In the genomic region with DNA sequence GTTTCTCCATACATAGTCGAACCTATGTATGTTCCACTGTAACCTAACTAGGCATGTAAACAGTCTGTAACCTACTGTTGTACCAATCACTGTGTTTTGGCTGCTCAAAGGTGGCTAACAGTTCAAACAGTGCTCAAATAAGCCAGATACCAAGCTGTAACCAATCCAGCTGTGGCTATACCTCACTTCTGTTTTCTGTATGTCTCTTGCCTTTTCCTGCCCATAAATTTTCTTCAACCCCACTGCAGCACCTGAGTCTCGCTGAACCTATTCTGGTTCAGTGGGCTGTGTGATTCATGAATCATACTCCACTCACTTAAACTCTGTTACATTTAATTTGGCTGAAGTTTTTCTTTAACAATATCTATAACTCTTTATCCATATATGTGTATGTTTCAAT, we compare ENCODE assay signal across 19 cellular contexts.
"Had no signal": no experiment of that assay in that cellular context is flagged by ENCODE, and none has a peak within 500 bp of the region (broad histone marks: within the 10 kb centered on the region; RNA-seq: fewer than 3 reads in every experiment).

No MANE protein-coding gene starts in this region.

- H3K9me3 ChIP-seq: adrenal gland, left lung, tibial nerve, vagina had no signal

- H3K27me3 ChIP-seq: adrenal gland, breast epithelium, left lung, tibial nerve, vagina had no signal

- H3K27ac ChIP-seq: adrenal gland, breast epithelium, left lung, tibial nerve, vagina, WERI-Rb-1 had no signal

- H3K4me3 Mint-ChIP-seq: activated naive CD4-positive, alpha-beta T cell treated with anti-CD3 and anti-CD28 coated beads, Interleukin-2, amount 50 U/mL, for 24 hours; neural crest cell; stimulated activated naive CD8-positive, alpha-beta T cell treated with anti-CD3 and anti-CD28 coated beads, Interleukin-15, Interleukin-2, amounts not matched to agents 100 ng/mL and 50 ng/mL, for 24 hours had no signal

- H3K27ac Mint-ChIP-seq: activated naive CD4-positive, alpha-beta T cell treated with anti-CD3 and anti-CD28 coated beads, Interleukin-2, amount 50 U/mL, for 24 hours; stimulated activated naive CD8-positive, alpha-beta T cell treated with anti-CD3 and anti-CD28 coated beads, Interleukin-15, Interleukin-2, amounts not matched to agents 100 ng/mL and 50 ng/mL, for 24 hours had no signal

- FAIRE-seq: astrocyte, endometrium had no signal

- ATAC-seq: left lung had no signal

- H3K36me3 Mint-ChIP-seq: activated naive CD4-positive, alpha-beta T cell treated with anti-CD3 and anti-CD28 coated beads, Interleukin-2, amount 50 U/mL, for 24 hours had no signal

- DNase-seq: activated CD4-positive, alpha-beta T cell treated with anti-CD3 and anti-CD28 coated beads, Interleukin-2, amount 50 U/mL, for 48 hours; activated gamma-delta T cell; adrenal gland; cortex of kidney; erythroblast; kidney; left lung; stimulated activated CD4-positive, alpha-beta T cell treated with anti-CD3 and anti-CD28 coated beads, Interleukin-12 subunit alpha, Interleukin-12 subunit beta, amount 100 ng/mL, for 4 hours; stimulated activated CD4-positive, alpha-beta T cell treated with anti-CD3 and anti-CD28 coated beads, Interleukin-1b, Interleukin-23, amount 100 ng/mL, for 48 hours; stimulated activated CD8-positive, alpha-beta memory T cell treated with anti-CD3 and anti-CD28 coated beads, Interleukin-4, amount 100 ng/mL, for 48 hours; WERI-Rb-1 had no signal

- H3K9me3 Mint-ChIP-seq: activated naive CD4-positive, alpha-beta T cell treated with anti-CD3 and anti-CD28 coated beads, Interleukin-2, amount 50 U/mL, for 24 hours; neural crest cell; stimulated activated naive CD8-positive, alpha-beta T cell treated with anti-CD3 and anti-CD28 coated beads, Interleukin-15, Interleukin-2, amounts not matched to agents 100 ng/mL and 50 ng/mL, for 24 hours had no signal

- H3K36me3 ChIP-seq: adrenal gland, breast epithelium, left lung, tibial nerve, vagina, WERI-Rb-1 had no signal

- H3K4me3 ChIP-seq: adrenal gland, breast epithelium, left lung, tibial nerve, vagina had no signal

- H3K4me1 ChIP-seq: adrenal gland, breast epithelium, left lung, tibial nerve, vagina had no signal

- H3K27me3 Mint-ChIP-seq: activated naive CD4-positive, alpha-beta T cell treated with anti-CD3 and anti-CD28 coated beads, Interleukin-2, amount 50 U/mL, for 24 hours; stimulated activated naive CD8-positive, alpha-beta T cell treated with anti-CD3 and anti-CD28 coated beads, Interleukin-15, Interleukin-2, amounts not matched to agents 100 ng/mL and 50 ng/mL, for 24 hours had no signal
